In the genomic region with DNA sequence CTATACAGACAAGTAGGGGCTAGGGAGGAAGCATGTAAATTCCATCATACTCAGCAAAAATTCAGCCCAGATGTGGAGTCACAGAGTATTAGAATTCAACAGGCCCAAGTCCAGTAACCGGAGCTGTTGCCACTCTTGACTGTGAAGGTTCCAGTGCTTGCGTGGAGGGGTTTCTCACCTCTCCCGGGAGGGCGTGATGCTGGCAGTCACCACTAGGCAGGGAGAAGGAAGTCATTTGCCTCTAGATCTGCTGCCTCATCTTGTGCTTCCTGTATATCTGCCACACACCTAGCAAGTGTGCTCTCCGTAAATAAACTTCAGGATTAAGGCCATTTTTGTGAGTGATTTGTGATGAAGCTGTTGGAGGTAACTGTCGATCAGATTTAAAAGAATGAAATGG, we compare ENCODE assay signal across 1 cellular context.
A peak's percentile ranks its signal among the peaks of the same experiment; 100 is the strongest.
TF ChIP-seq lines count a peak whose summit lies in the region.

No MANE protein-coding gene starts in this region.

TF ChIP-seq in HEK293, 187 proteins besides CTCF, POLR2A, EP300 and RAD21:
- TF ChIP-seq, protein P1, sequence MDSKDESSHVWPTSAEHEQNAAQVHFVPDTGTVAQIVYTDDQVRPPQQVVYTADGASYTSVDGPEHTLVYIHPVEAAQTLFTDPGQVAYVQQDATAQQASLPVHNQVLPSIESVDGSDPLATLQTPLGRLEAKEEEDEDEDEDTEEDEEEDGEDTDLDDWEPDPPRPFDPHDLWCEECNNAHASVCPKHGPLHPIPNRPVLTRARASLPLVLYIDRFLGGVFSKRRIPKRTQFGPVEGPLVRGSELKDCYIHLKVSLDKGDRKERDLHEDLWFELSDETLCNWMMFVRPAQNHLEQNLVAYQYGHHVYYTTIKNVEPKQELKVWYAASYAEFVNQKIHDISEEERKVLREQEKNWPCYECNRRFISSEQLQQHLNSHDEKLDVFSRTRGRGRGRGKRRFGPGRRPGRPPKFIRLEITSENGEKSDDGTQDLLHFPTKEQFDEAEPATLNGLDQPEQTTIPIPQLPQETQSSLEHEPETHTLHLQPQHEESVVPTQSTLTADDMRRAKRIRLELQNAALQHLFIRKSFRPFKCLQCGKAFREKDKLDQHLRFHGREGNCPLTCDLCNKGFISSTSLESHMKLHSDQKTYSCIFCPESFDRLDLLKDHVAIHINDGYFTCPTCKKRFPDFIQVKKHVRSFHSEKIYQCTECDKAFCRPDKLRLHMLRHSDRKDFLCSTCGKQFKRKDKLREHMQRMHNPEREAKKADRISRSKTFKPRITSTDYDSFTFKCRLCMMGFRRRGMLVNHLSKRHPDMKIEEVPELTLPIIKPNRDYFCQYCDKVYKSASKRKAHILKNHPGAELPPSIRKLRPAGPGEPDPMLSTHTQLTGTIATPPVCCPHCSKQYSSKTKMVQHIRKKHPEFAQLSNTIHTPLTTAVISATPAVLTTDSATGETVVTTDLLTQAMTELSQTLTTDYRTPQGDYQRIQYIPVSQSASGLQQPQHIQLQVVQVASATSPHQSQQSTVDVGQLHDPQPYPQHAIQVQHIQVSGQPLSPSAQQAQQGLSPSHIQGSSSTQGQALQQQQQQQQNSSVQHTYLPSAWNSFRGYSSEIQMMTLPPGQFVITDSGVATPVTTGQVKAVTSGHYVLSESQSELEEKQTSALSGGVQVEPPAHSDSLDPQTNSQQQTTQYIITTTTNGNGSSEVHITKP (tag by site-specific recombination; IDR thresholded peaks at IDR 0.05) = peak; percentile 54; the same call in 1 of the 2 replicates
- peak; percentile 50 for TF ChIP-seq ZBTB20 (tag by site-specific recombination; IDR thresholded peaks at IDR 0.05)
- TF ChIP-seq ZXDB (tag by site-specific recombination; IDR thresholded peaks at IDR 0.05) = peak; percentile 71
- TF ChIP-seq ZNF19 (tag by site-specific recombination; IDR thresholded peaks at IDR 0.05; ENCODE audit: low read depth) = no peak
- TF ChIP-seq ZNF701 (tag by site-specific recombination; IDR thresholded peaks at IDR 0.05) = no peak
- peak; percentile 69 for TF ChIP-seq ZNF398 (tag by site-specific recombination; IDR thresholded peaks at IDR 0.05)
- peak; percentile 50 for TF ChIP-seq SCRT2 (tag by site-specific recombination; IDR thresholded peaks at IDR 0.05)
- TF ChIP-seq ZBTB11 (tag by site-specific recombination; conservative IDR thresholded peaks at IDR 0.05; ENCODE audit: low read depth) = 0 out of 2 replicates have a peak, but pooled peaks have one; percentile 25
